ENCODE assay signal across 27 cellular contexts in genomic region chr10:49119746-49120145, GRCh38. TPM values are rescaled to one million over a fixed set of nuclear protein-coding genes. Genes with fewer than 3 reads are reported as not detected.
A peak's percentile ranks its signal among the peaks of the same experiment; 100 is the strongest.
DNase-seq lines count a peak whose midpoint lies in the region; ATAC-seq and TF ChIP-seq lines count a peak whose summit lies in the region.
"Had no signal": no experiment of that assay in that cellular context is flagged by ENCODE, and none has a peak within 500 bp of the region (broad histone marks: within the 10 kb centered on the region; RNA-seq: fewer than 3 reads in every experiment).

No MANE protein-coding gene starts in this region.

- no peak overlapping the region for H2AFZ ChIP-seq in MM.1S (ENCODE audit: low read length)

- H3K27me3 Mint-ChIP-seq in activated T-cell treated with anti-CD3 and anti-CD28 coated beads, Interleukin-2, amount 50 U/mL, for 24 hours = peaks cover 37% of the 10 kb centered on the region
- H3K27me3 Mint-ChIP-seq in T-cell = peaks cover 13 to 19% of the 10 kb centered on the region in 2 donors

- H3K79me2 ChIP-seq in MM.1S (ENCODE audit: low read length) = no peaks in the 10 kb centered on the region

- ATAC-seq in T-cell (replicated peaks in 1 of 4) = no peak
- ATAC-seq: Right ventricle myocardium inferior; stimulated activated naive CD8-positive, alpha-beta T cell treated with anti-CD3 and anti-CD28 coated beads, Interleukin-15, amount 100 ng/mL, for 72 hours had no signal

- H3K4me1 Mint-ChIP-seq in activated T-cell treated with anti-CD3 and anti-CD28 coated beads, Interleukin-2, amount 50 U/mL, for 24 hours (ENCODE audit: low read depth) = peaks cover 1% of the 10 kb centered on the region
- H3K4me1 Mint-ChIP-seq in T-cell = peaks cover 0 to 2% (median 2%) of the 10 kb centered on the region in 3 donors

- no peaks in the 10 kb centered on the region for H3K4me1 ChIP-seq in MM.1S (ENCODE audit: low read length)
- H3K4me1 ChIP-seq: transverse colon had no signal

- no peak overlapping the region for H3K27ac Mint-ChIP-seq in activated T-cell treated with anti-CD3 and anti-CD28 coated beads, Interleukin-2, amount 50 U/mL, for 24 hours
- no peak overlapping the region for H3K27ac Mint-ChIP-seq in T-cell
- H3K27ac Mint-ChIP-seq: activated CD4-positive, alpha-beta memory T cell treated with anti-CD3 and anti-CD28 coated beads for 36 hours; dendritic cell treated with granulocyte-macrophage colony-stimulating factor and Interleukin-4, amounts not matched to agents 40 ng/mL and 50 ng/mL, for 4 days; stimulated activated naive CD8-positive, alpha-beta T cell treated with anti-CD3 and anti-CD28 coated beads, Interleukin-15, amount 100 ng/mL, for 72 hours had no signal

- H3K27ac ChIP-seq in MM.1S (ENCODE audit: low read length) = no peak overlapping the region
- H3K27ac ChIP-seq: adrenal gland, BLaER1, transverse colon had no signal

- H3K36me3 Mint-ChIP-seq in activated T-cell treated with anti-CD3 and anti-CD28 coated beads, Interleukin-2, amount 50 U/mL, for 24 hours (ENCODE audit: low read depth) = no peaks in the 10 kb centered on the region
- no peaks in the 10 kb centered on the region for H3K36me3 Mint-ChIP-seq in T-cell
- H3K36me3 Mint-ChIP-seq: activated CD4-positive, alpha-beta memory T cell treated with anti-CD3 and anti-CD28 coated beads for 36 hours had no signal

- no peak overlapping the region for H3K4me2 ChIP-seq in MM.1S (ENCODE audit: low read depth, low read length)
- H3K4me2 ChIP-seq: BLaER1 had no signal

- H3K36me3 ChIP-seq in MG63 = no peaks in the 10 kb centered on the region
- no peaks in the 10 kb centered on the region for H3K36me3 ChIP-seq in MM.1S (replicated peaks; ENCODE audit: insufficient read depth, low read length)
- H3K36me3 ChIP-seq: adrenal gland, BLaER1, transverse colon had no signal

- H3F3A ChIP-seq in MM.1S (ENCODE audit: insufficient read depth, low read length) = no peaks in the 10 kb centered on the region

- no peaks in the 10 kb centered on the region for H3K27me3 ChIP-seq in MG63
- H3K27me3 ChIP-seq in MM.1S (replicated peaks; ENCODE audit: insufficient read depth, low read length) = no peaks in the 10 kb centered on the region
- H3K27me3 ChIP-seq: adrenal gland had no signal

- no peaks in the 10 kb centered on the region for H4K20me1 ChIP-seq in MM.1S (ENCODE audit: insufficient read depth, low read length)
- H4K20me1 ChIP-seq: BLaER1 had no signal

- TF ChIP-seq CTCF in MM.1S (IDR thresholded peaks at IDR 0.05; ENCODE audit: low read length) = no peak

- H3K4me3 Mint-ChIP-seq in activated T-cell treated with anti-CD3 and anti-CD28 coated beads, Interleukin-2, amount 50 U/mL, for 24 hours = no peak overlapping the region
- H3K4me3 Mint-ChIP-seq in T-cell = no peak overlapping the region
- H3K4me3 Mint-ChIP-seq: activated CD4-positive, alpha-beta memory T cell treated with anti-CD3 and anti-CD28 coated beads for 36 hours; dendritic cell treated with granulocyte-macrophage colony-stimulating factor and Interleukin-4, amounts not matched to agents 40 ng/mL and 50 ng/mL, for 4 days; stimulated activated naive CD8-positive, alpha-beta T cell treated with anti-CD3 and anti-CD28 coated beads, Interleukin-15, amount 100 ng/mL, for 72 hours had no signal

- H3K9me3 ChIP-seq in MG63 = no peaks in the 10 kb centered on the region
- no peaks in the 10 kb centered on the region for H3K9me3 ChIP-seq in MM.1S (replicated peaks; ENCODE audit: insufficient read depth, low read length)
- H3K9me3 ChIP-seq: adrenal gland, BLaER1, transverse colon had no signal

- H3K9me2 ChIP-seq in MM.1S (replicated peaks; ENCODE audit: insufficient read depth, low read length) = no peaks in the 10 kb centered on the region

- H3K4me3 ChIP-seq in MG63 = no peak overlapping the region
- H3K4me3 ChIP-seq in MM.1S (ENCODE audit: low read length) = no peak overlapping the region
- H3K4me3 ChIP-seq: adrenal gland, BLaER1, lung, transverse colon had no signal

- DNase-seq in Daoy (ENCODE audit: low read depth) (peak; percentile 81), MG63 (peak; percentile 56), ecto neural progenitor cell (ENCODE audit: low spot score) (peak; percentile 21), kidney tubule cell (ENCODE audit: low spot score) (peak; percentile 89), MM.1S (no peak), T-cell (no peak), activated gamma-delta T cell treated with Interleukin-2 at 50 U/mL for 16 hours (no peak)
- no peak for DNase-seq in activated T-cell treated with anti-CD3 and anti-CD28 coated beads, Interleukin-2, amount 50 U/mL, for 24 hours
- DNase-seq: ACHN; activated CD4-positive, alpha-beta memory T cell treated with anti-CD3 and anti-CD28 coated beads for 36 hours; activated CD4-positive, CD25-positive, alpha-beta regulatory T cell; activated gamma-delta T cell; activated T-cell treated with anti-CD3 and anti-CD28 coated beads for 4 hours; HCEC 1CT; hippocampal formation; NCI-H526 treated with DMSO at 0.1 percent for 48 hours; stimulated activated CD4-positive, alpha-beta T cell treated with anti-CD3 and anti-CD28 coated beads, Interleukin-4, amount 100 ng/mL, for 4 hours; stimulated activated naive CD8-positive, alpha-beta T cell treated with anti-CD3 and anti-CD28 coated beads, Interleukin-15, amount 100 ng/mL, for 72 hours; T1000; transverse colon had no signal

- H3K9ac ChIP-seq in MM.1S (ENCODE audit: low read length) = no peak overlapping the region
- H3K9ac ChIP-seq: BLaER1 had no signal

- CTCF ChIA-PET in T-cell (lab: Charles Lee) = interaction anchor here in 1 of 2 donors (0.6 kb wide), 1 partner anchor 427 kb away, joined by 3 read pairs; no protein-coding TSS in a partner anchor

- POLR2A ChIA-PET in T-cell (lab: Charles Lee) = no interaction called here

- H3K9me3 Mint-ChIP-seq in activated T-cell treated with anti-CD3 and anti-CD28 coated beads, Interleukin-2, amount 50 U/mL, for 24 hours = peaks cover 4% of the 10 kb centered on the region
- peaks cover 0 to 3% (median 0%) of the 10 kb centered on the region in 3 donors for H3K9me3 Mint-ChIP-seq in T-cell
- H3K9me3 Mint-ChIP-seq: activated CD4-positive, alpha-beta memory T cell treated with anti-CD3 and anti-CD28 coated beads for 36 hours; dendritic cell treated with granulocyte-macrophage colony-stimulating factor and Interleukin-4, amounts not matched to agents 40 ng/mL and 50 ng/mL, for 4 days; stimulated activated naive CD8-positive, alpha-beta T cell treated with anti-CD3 and anti-CD28 coated beads, Interleukin-15, amount 100 ng/mL, for 72 hours had no signal

RNA-seq across cellular contexts. Expression of gene VSTM4, which starts 4.4 kb away (rescaled TPM):
- 3.3 and 9.5 TPM in 2 replicates for total RNA-seq in Daoy (2014; rRNA removed; shearing (Covaris generic))
- 1.7 and 2.8 TPM in 2 replicates for total RNA-seq in MG63 (2014; rRNA removed; shearing (Covaris generic); ENCODE audit: low replicate concordance)
- total RNA-seq in T-cell = under 1 TPM in 3 of 5 donors, not detected in 2; 0.09 to 0.19 (median 0.10) TPM

RNA-seq across cellular contexts. Expression of gene FAM170B, which starts 14.1 kb away (rescaled TPM):
- total RNA-seq in Daoy (2014; rRNA removed; shearing (Covaris generic)) = not detected in 2 replicates
- not detected in 2 replicates for total RNA-seq in MG63 (2014; rRNA removed; shearing (Covaris generic); ENCODE audit: low replicate concordance)
- total RNA-seq in T-cell = under 1 TPM in 1 of 5 donors, not detected in 4; 0.16 TPM
- total RNA-seq: activated CD4-positive, alpha-beta memory T cell treated with anti-CD3 and anti-CD28 coated beads for 36 hours; adrenal gland; cardiac septum; fibroblast of villous mesenchyme; Right ventricle myocardium inferior; transverse colon had no signal

Comparison
In these comparisons a context has a peak if more than half of its experiments do, and no peak if none do; other contexts are left out.
1. DNase-seq: peak in Daoy (single experiment), MG63 (single experiment), ecto neural progenitor cell (single experiment) and kidney tubule cell (single experiment); none in MM.1S (single experiment), activated T-cell treated with anti-CD3 and anti-CD28 coated beads, Interleukin-2, amount 50 U/mL, for 24 hours (single experiment), T-cell (0 of 34) and activated gamma-delta T cell treated with Interleukin-2 at 50 U/mL for 16 hours (single experiment).